Comparison of ENCODE assay signal across 2 cellular contexts in the genomic region with DNA sequence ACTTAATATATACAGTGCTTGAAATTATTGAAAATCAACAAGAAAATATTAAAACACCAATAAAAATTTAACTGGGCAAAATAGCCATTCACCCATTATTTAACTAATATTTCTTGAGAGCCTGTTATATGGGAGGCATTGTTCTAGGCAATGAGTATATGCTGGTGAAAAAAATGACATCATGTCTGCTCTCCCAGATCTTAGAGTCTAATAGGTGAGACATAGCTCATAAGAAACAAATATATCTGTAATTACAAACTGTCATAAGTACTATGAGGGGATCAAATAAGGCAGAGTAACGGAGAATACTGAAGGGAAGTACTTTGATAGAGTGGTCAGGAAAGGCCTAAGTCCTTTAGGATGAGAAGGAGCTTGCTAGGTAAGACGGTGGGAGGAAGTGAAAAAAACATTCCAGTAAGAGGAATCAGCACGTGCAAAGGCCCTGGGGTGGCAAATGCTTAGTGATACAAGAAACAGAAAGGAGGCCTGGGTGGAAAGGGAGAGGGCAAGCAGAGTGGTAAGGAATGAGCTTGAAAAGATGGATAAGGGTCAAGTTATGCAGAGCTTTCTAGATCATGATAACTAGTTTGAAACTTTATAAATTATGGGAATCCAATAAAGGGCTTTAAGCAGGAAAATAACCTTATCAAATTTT.
A peak's percentile ranks its signal among the peaks of the same experiment; 100 is the strongest.
TF ChIP-seq lines count a peak whose summit lies in the region.

No MANE protein-coding gene starts in this region.

TF ChIP-seq in HepG2, 621 proteins besides CTCF, POLR2A, EP300 and RAD21:
- no peak for TF ChIP-seq CENPT (CRISPR knock-in tag; IDR thresholded peaks at IDR 0.05; ENCODE audit: low read depth)
- peak; percentile 60 for TF ChIP-seq ATF7 (IDR thresholded peaks at IDR 0.05)
- no peak for TF ChIP-seq ATF7 (CRISPR knock-in tag; IDR thresholded peaks at IDR 0.05)

TF ChIP-seq in K562, 482 proteins besides CTCF, POLR2A, EP300 and RAD21:
- TF ChIP-seq FOXM1 (IDR thresholded peaks at IDR 0.05; ENCODE audit: low read depth) (no peak), FOXM1 (CRISPR knock-in tag; IDR thresholded peaks at IDR 0.05; ENCODE audit: low read depth) (no peak), TAF9B (IDR thresholded peaks at IDR 0.05; ENCODE audit: partially characterized antibody) (no peak), ZNF354B (CRISPR knock-in tag; IDR thresholded peaks at IDR 0.05) (no peak), SAP30 (IDR thresholded peaks at IDR 0.05; ENCODE audit: borderline replicate concordance, insufficient read depth, low read depth, low read length, poor library complexity, severe bottlenecking) (no peak), RBM25 (IDR thresholded peaks at IDR 0.05; ENCODE audit: low read depth, low read length, severe bottlenecking) (peak; percentile 44)
- TF ChIP-seq, protein P1, sequence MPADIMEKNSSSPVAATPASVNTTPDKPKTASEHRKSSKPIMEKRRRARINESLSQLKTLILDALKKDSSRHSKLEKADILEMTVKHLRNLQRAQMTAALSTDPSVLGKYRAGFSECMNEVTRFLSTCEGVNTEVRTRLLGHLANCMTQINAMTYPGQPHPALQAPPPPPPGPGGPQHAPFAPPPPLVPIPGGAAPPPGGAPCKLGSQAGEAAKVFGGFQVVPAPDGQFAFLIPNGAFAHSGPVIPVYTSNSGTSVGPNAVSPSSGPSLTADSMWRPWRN (IDR thresholded peaks at IDR 0.05; ENCODE audit: low read depth) = no peak
TF ChIP-seq in K562: peak in this region for 1.
